19 cellular contexts compared by ENCODE assay signal in genomic region chr14:95712398-95712797, GRCh38. TPM values are rescaled to one million over a fixed set of nuclear protein-coding genes. Genes with fewer than 3 reads are reported as not detected.
"Had no signal": no experiment of that assay in that cellular context is flagged by ENCODE, and none has a peak within 500 bp of the region (broad histone marks: within the 10 kb centered on the region; RNA-seq: fewer than 3 reads in every experiment).

No MANE protein-coding gene starts in this region.

- H3K4me3 Mint-ChIP-seq: nephron progenitor cell had no signal

- H3K9me3 Mint-ChIP-seq: nephron progenitor cell had no signal

- H3K27me3 ChIP-seq: body of pancreas, testis had no signal

- H3K9me3 ChIP-seq: body of pancreas, gastrocnemius medialis, heart right ventricle, testis had no signal

- ATAC-seq: body of pancreas; gastrocnemius medialis; heart right ventricle; left lobe of liver; sciatic nerve; stimulated activated naive CD8-positive, alpha-beta T cell treated with anti-CD3 and anti-CD28 coated beads, Interleukin-15, Interleukin-2, amounts not matched to agents 100 U/mL and 50 U/mL, for 24 hours had no signal

- H3K36me3 ChIP-seq: gastrocnemius medialis, heart right ventricle had no signal

- H3K27ac ChIP-seq: body of pancreas, gastrocnemius medialis, heart right ventricle, testis had no signal

- H3K4me1 ChIP-seq: body of pancreas, gastrocnemius medialis, heart right ventricle, testis had no signal

- H3K4me3 ChIP-seq: body of pancreas, gastrocnemius medialis, heart right ventricle, testis had no signal

- DNase-seq: activated CD4-positive, alpha-beta T cell treated with anti-CD3 and anti-CD28 coated beads, Interleukin-2, amount 50 U/mL, for 1 hour; activated naive CD4-positive, alpha-beta T cell treated with anti-CD3 and anti-CD28 coated beads, Interleukin-2, amount 50 U/mL, for 16 hours; activated T-cell treated with anti-CD3 and anti-CD28 coated beads for 4 hours; amniotic stem cell; body of pancreas; central memory CD4-positive, alpha-beta T cell; effector memory CD4-positive, alpha-beta T cell; gastrocnemius medialis; heart right ventricle; nephron progenitor cell; stimulated activated CD4-positive, alpha-beta T cell treated with anti-CD3 and anti-CD28 coated beads, Interleukin-2, amount 100 ng/mL, for 24 hours; stimulated activated naive CD8-positive, alpha-beta T cell treated with anti-CD3 and anti-CD28 coated beads, Interleukin-15, Interleukin-2, amounts not matched to agents 100 U/mL and 50 U/mL, for 24 hours; testis had no signal

RNA-seq across cellular contexts. Expression of gene TCL1A, which starts 1.5 kb away (rescaled TPM):
- total RNA-seq: activated CD8-positive, alpha-beta memory T cell treated with anti-CD3 and anti-CD28 coated beads for 36 hours; body of pancreas; gastrocnemius medialis; left lobe of liver; osteocyte; pulmonary artery endothelial cell had no signal

RNA-seq across cellular contexts. Expression of gene TCL1B, which starts 26.2 kb away (rescaled TPM):
- total RNA-seq: activated CD8-positive, alpha-beta memory T cell treated with anti-CD3 and anti-CD28 coated beads for 36 hours; body of pancreas; gastrocnemius medialis; heart right ventricle; left lobe of liver; osteocyte; pulmonary artery endothelial cell; sciatic nerve; urinary bladder had no signal
